23 cellular contexts compared by ENCODE assay signal in genomic region chr6:40556023-40556422, GRCh38. TPM values are rescaled to one million over a fixed set of nuclear protein-coding genes. Genes with fewer than 3 reads are reported as not detected.
A peak's percentile ranks its signal among the peaks of the same experiment; 100 is the strongest.
DNase-seq lines count a peak whose midpoint lies in the region; TF ChIP-seq lines count a peak whose summit lies in the region.
"Had no signal": no experiment of that assay in that cellular context is flagged by ENCODE, and none has a peak within 500 bp of the region (broad histone marks: within the 10 kb centered on the region; RNA-seq: fewer than 3 reads in every experiment).

No MANE protein-coding gene starts in this region.

- TF ChIP-seq CTCF in endothelial cell (IDR thresholded peaks at IDR 0.05; ENCODE audit: unreplicated experiment) (no peak), neural progenitor cell (IDR thresholded peaks at IDR 0.05) (no peak)

- H3K27ac Mint-ChIP-seq in endothelial cell (ENCODE audit: unreplicated experiment) = no peak overlapping the region
- peak overlapping the region; percentile 27 for H3K27ac Mint-ChIP-seq in neural progenitor cell
- H3K27ac Mint-ChIP-seq: CD4-positive, CD25-positive, alpha-beta regulatory T cell had no signal

- DNase-seq in NCI-H82 (lab: John Stamatoyannopoulos, UW) (peak; percentile 18), NCI-H82 treated with DMSO at 0.1 percent for 48 hours (lab: John Stamatoyannopoulos, UW; ENCODE audit: unreplicated experiment) (no peak), endothelial cell (ENCODE audit: low spot score) (no peak), neural progenitor cell (ENCODE audit: low spot score) (peak; percentile 24), AG20443 (ENCODE audit: low spot score) (no peak), HUDEP-2 (lab: John Stamatoyannopoulos, UW; ENCODE audit: unreplicated experiment in 76 of 76) (no peak)
- DNase-seq in activated CD8-positive, alpha-beta memory T cell treated with anti-CD3 and anti-CD28 coated beads, Interleukin-2, amount 50 U/mL, for 48 hours = no peak
- DNase-seq: ACHN; CD4-positive, CD25-positive, alpha-beta regulatory T cell; Kasumi-1; NCI-H1092 treated with DMSO at 0.1 percent for 48 hours; NCI-H1436; NCI-H187; NCI-H2081 treated with DMSO at 0.1 percent for 48 hours; NCI-H2171 treated with DMSO at 0.1 percent for 48 hours; NCI-H345; NCI-H748 treated with DMSO at 0.1 percent for 48 hours; Peyer's patch; SK-N-SH had no signal

- no peak overlapping the region for H3K4me2 ChIP-seq in neural progenitor cell
- H3K4me2 ChIP-seq: SK-N-SH had no signal

- H3K27me3 Mint-ChIP-seq in endothelial cell (ENCODE audit: unreplicated experiment) = peaks cover 3% of the 10 kb centered on the region
- H3K27me3 Mint-ChIP-seq in neural progenitor cell (ENCODE audit: insufficient read depth, low read depth) = peaks cover 2% of the 10 kb centered on the region
- H3K27me3 Mint-ChIP-seq: CD4-positive, CD25-positive, alpha-beta regulatory T cell had no signal

- no peaks in the 10 kb centered on the region for H3K79me2 ChIP-seq in neural progenitor cell (ENCODE audit: low read depth)

- no peak overlapping the region for H3K4me3 ChIP-seq in neural progenitor cell
- H3K4me3 ChIP-seq: K562, Peyer's patch had no signal

- no peaks in the 10 kb centered on the region for H3K9me3 ChIP-seq in neural progenitor cell (ENCODE audit: low read depth)
- H3K9me3 ChIP-seq: Peyer's patch, SK-N-SH had no signal

- no peaks in the 10 kb centered on the region for H3K9me3 Mint-ChIP-seq in endothelial cell (ENCODE audit: unreplicated experiment)
- H3K9me3 Mint-ChIP-seq in neural progenitor cell = no peaks in the 10 kb centered on the region

- H3K4me1 ChIP-seq in neural progenitor cell = peaks cover 12% of the 10 kb centered on the region
- H3K4me1 ChIP-seq: Peyer's patch had no signal

- H3K4me1 Mint-ChIP-seq in endothelial cell (ENCODE audit: unreplicated experiment) = peaks cover 23% of the 10 kb centered on the region
- H3K4me1 Mint-ChIP-seq in neural progenitor cell = peaks cover 20% of the 10 kb centered on the region
- H3K4me1 Mint-ChIP-seq: CD4-positive, CD25-positive, alpha-beta regulatory T cell had no signal

- H3K27me3 ChIP-seq in neural progenitor cell = no peaks in the 10 kb centered on the region
- H3K27me3 ChIP-seq: Peyer's patch had no signal

- no peaks in the 10 kb centered on the region for H3K36me3 ChIP-seq in neural progenitor cell
- H3K36me3 ChIP-seq: Peyer's patch had no signal

- no peak overlapping the region for H3K27ac ChIP-seq in neural progenitor cell
- H3K27ac ChIP-seq: 22Rv1, Peyer's patch had no signal

- H3K36me3 Mint-ChIP-seq in endothelial cell (ENCODE audit: low read depth, unreplicated experiment) = no peaks in the 10 kb centered on the region
- H3K36me3 Mint-ChIP-seq in neural progenitor cell = no peaks in the 10 kb centered on the region
- H3K36me3 Mint-ChIP-seq: CD4-positive, CD25-positive, alpha-beta regulatory T cell had no signal

- peak overlapping the region; percentile 11 for H3K4me3 Mint-ChIP-seq in endothelial cell (ENCODE audit: unreplicated experiment)
- H3K4me3 Mint-ChIP-seq in neural progenitor cell = no peak overlapping the region
- H3K4me3 Mint-ChIP-seq: CD4-positive, CD25-positive, alpha-beta regulatory T cell had no signal

- H3K9ac ChIP-seq in neural progenitor cell = no peak overlapping the region
- H3K9ac ChIP-seq: SK-N-SH had no signal

- H4K20me1 ChIP-seq in neural progenitor cell (ENCODE audit: low read depth) = no peaks in the 10 kb centered on the region

- no peak overlapping the region for H2AFZ ChIP-seq in neural progenitor cell (replicated peaks)

- no peaks in the 10 kb centered on the region for H3F3A ChIP-seq in neural progenitor cell (ENCODE audit: low read depth)

RNA-seq across cellular contexts. Expression of gene LRFN2, which starts 31.1 kb away (rescaled TPM):
- total RNA-seq in endothelial cell (ENCODE audit: unreplicated experiment) (0.59 TPM), neural progenitor cell (ENCODE audit: low replicate concordance) (0.40 TPM in 1 of 2 replicates, not detected in the other)
- total RNA-seq: CD4-positive, CD25-positive, alpha-beta regulatory T cell; HT1080; K562; M059J had no signal

Comparison
In these comparisons a context has a peak if more than half of its experiments do, and no peak if none do; other contexts are left out.
1. DNase-seq: peak in NCI-H82 (single experiment) and neural progenitor cell (single experiment); none in NCI-H82 treated with DMSO at 0.1 percent for 48 hours (single experiment), endothelial cell (single experiment), AG20443 (single experiment), activated CD8-positive, alpha-beta memory T cell treated with anti-CD3 and anti-CD28 coated beads, Interleukin-2, amount 50 U/mL, for 48 hours (single experiment) and HUDEP-2 (0 of 76).